ENCODE assay signal across 23 cellular contexts in the genomic region with DNA sequence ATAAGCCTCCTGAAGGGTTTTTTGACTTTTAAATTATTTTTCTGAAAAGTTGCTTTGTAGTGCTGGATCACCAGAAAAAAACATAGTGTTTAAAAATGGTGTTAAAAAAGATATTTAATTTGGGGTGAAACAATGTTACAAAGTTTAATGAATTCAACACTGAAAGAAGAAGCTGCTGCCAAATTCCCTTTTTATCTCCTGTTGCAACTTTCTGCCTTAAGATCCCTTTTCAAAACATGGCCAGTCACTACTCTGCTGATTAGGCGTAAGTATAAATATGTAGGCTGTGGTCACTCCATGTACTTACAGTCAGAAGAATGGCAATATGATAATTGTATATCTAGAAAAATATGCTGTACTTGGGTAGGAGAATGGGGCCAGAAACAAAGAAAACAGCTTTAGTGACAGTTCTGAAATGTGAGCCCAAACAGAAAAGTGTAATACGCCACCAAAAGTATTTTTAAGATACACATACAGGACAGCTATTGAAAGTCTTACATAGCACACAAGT.
"Had no signal": no experiment of that assay in that cellular context is flagged by ENCODE, and none has a peak within 500 bp of the region (broad histone marks: within the 10 kb centered on the region; RNA-seq: fewer than 3 reads in every experiment).

No MANE protein-coding gene starts in this region.

- DNase-seq: activated CD4-positive, alpha-beta T cell treated with anti-CD3 and anti-CD28 coated beads, Interleukin-2, amount 10 ng/mL, durations not matched to agents 7 days and 5 days; activated CD8-positive, alpha-beta T cell treated with anti-CD3 and anti-CD28 coated beads, Interleukin-2, amount 10 ng/mL, durations not matched to agents 7 days and 5 days; activated naive CD4-positive, alpha-beta T cell; adrenal gland; cerebellar nuclear complex; dermis blood vessel endothelial cell; effector memory CD4-positive, alpha-beta T cell; foreskin melanocyte; glutamatergic neuron; immature natural killer cell; left lung; naive thymus-derived CD8-positive, alpha-beta T cell; psoas muscle; spleen; stimulated activated CD4-positive, alpha-beta T cell treated with anti-CD3 and anti-CD28 coated beads, Interleukin-4, amount 100 ng/mL, for 1 hour; stimulated activated naive CD4-positive, alpha-beta T cell treated with Interleukin-2 at 50 U/mL for 16 hours; SW 1271; T-helper 17 cell had no signal

- H3K27ac ChIP-seq: hepatocyte, left lung, psoas muscle, right atrium auricular region, tibial nerve, VCaP had no signal

- H3K4me3 ChIP-seq: adrenal gland, hepatocyte, left lung, lung, psoas muscle, right atrium auricular region, spleen, tibial nerve had no signal

- H3K27me3 ChIP-seq: adrenal gland, hepatocyte, left lung, right atrium auricular region, spleen, tibial nerve had no signal
